Comparison of ENCODE assay signal across 8 cellular contexts in genomic region chr3:39405687-39406367, GRCh38. TPM values are rescaled to one million over a fixed set of nuclear protein-coding genes. Genes with fewer than 3 reads are reported as not detected.
A peak's percentile ranks its signal among the peaks of the same experiment; 100 is the strongest.
DNase-seq lines count a peak whose midpoint lies in the region; ATAC-seq and TF ChIP-seq lines count a peak whose summit lies in the region.

No MANE protein-coding gene starts in this region.

- TF ChIP-seq CTCF in cardiac fibroblast (IDR thresholded peaks at IDR 0.05; ENCODE audit: low read depth, low read length) = no peak

- peaks cover 14 to 18% of the 10 kb centered on the region in 2 donors for H3K4me1 ChIP-seq in mucosa of rectum (ENCODE audit: control insufficient read depth in 2 of 2, insufficient read depth in 2 of 2, low read length in 2 of 2)
- peaks cover 0 to 6% of the 10 kb centered on the region in 2 donors for H3K4me1 ChIP-seq in aorta (ENCODE audit: control insufficient read depth in 1 of 2, insufficient read depth in 2 of 2, low read length in 2 of 2)

- H3K9me3 Mint-ChIP-seq in stimulated activated naive CD8-positive, alpha-beta T cell treated with anti-CD3 and anti-CD28 coated beads, Interleukin-15, Interleukin-2, amounts not matched to agents 100 ng/mL and 50 ng/mL, for 24 hours = no peaks in the 10 kb centered on the region

- DNase-seq in stimulated activated naive CD8-positive, alpha-beta T cell treated with anti-CD3 and anti-CD28 coated beads, Interleukin-15, Interleukin-2, amounts not matched to agents 100 U/mL and 50 U/mL, for 24 hours = no peak
- DNase-seq in cardiac fibroblast (ENCODE audit: low read depth in 2 of 2) (no peak), aorta (no peak), GM03348 (ENCODE audit: low spot score) (no peak)

- peaks cover 57% of the 10 kb centered on the region for H3K4me1 Mint-ChIP-seq in stimulated activated naive CD8-positive, alpha-beta T cell treated with anti-CD3 and anti-CD28 coated beads, Interleukin-15, Interleukin-2, amounts not matched to agents 100 ng/mL and 50 ng/mL, for 24 hours (ENCODE audit: low read depth)

- WGBS in aorta, 2 donors = 73 to 75% methylated on average over 13 of the region's 13 CpGs

- H3K36me3 ChIP-seq in mucosa of rectum (ENCODE audit: control insufficient read depth in 2 of 2, insufficient read depth in 2 of 2, low read length in 2 of 2) (peaks cover 15 to 26% of the 10 kb centered on the region in 2 donors), aorta (ENCODE audit: control insufficient read depth in 1 of 2, insufficient read depth in 2 of 2, low read length in 1 of 2) (no peaks in the 10 kb centered on the region)

- ATAC-seq in stimulated activated naive CD8-positive, alpha-beta T cell treated with anti-CD3 and anti-CD28 coated beads, Interleukin-15, Interleukin-2, amounts not matched to agents 100 U/mL and 50 U/mL, for 24 hours = no peak
- ATAC-seq in aorta (ENCODE audit: low FRiP score) (no peak), GM18868 (IDR thresholded peaks at IDR 0.05; ENCODE audit: unreplicated experiment) (no peak), HG03159 (IDR thresholded peaks at IDR 0.05; ENCODE audit: unreplicated experiment) (no peak)

- H3K4me3 Mint-ChIP-seq in stimulated activated naive CD8-positive, alpha-beta T cell treated with anti-CD3 and anti-CD28 coated beads, Interleukin-15, Interleukin-2, amounts not matched to agents 100 ng/mL and 50 ng/mL, for 24 hours = peak overlapping the region; percentile 92

- H3K9me3 ChIP-seq in mucosa of rectum (ENCODE audit: control insufficient read depth in 2 of 2, low read length in 2 of 2) (no peaks in the 10 kb centered on the region), aorta (ENCODE audit: control insufficient read depth, low read length) (no peaks in the 10 kb centered on the region)

- peak overlapping the region; percentile 100 for H3K27ac Mint-ChIP-seq in stimulated activated naive CD8-positive, alpha-beta T cell treated with anti-CD3 and anti-CD28 coated beads, Interleukin-15, Interleukin-2, amounts not matched to agents 100 ng/mL and 50 ng/mL, for 24 hours

- H3K27me3 ChIP-seq in mucosa of rectum (ENCODE audit: control insufficient read depth in 2 of 2, insufficient read depth in 2 of 2, low read length in 2 of 2) (no peaks in the 10 kb centered on the region), aorta (ENCODE audit: control insufficient read depth in 1 of 2, insufficient read depth in 2 of 2, low read length in 1 of 2) (no peaks in the 10 kb centered on the region)

- H3K4me3 ChIP-seq in cardiac fibroblast (replicated peaks in 1 of 2; ENCODE audit: low read depth in 2 of 2, low read length in 2 of 2) (peak overlapping the region; percentile 62 to 83), mucosa of rectum (ENCODE audit: low read length in 2 of 2) (peak overlapping the region; percentile 95 to 97), aorta (ENCODE audit: low read length in 2 of 2) (peak overlapping the region; percentile 75 to 89)

- H3K27me3 Mint-ChIP-seq in stimulated activated naive CD8-positive, alpha-beta T cell treated with anti-CD3 and anti-CD28 coated beads, Interleukin-15, Interleukin-2, amounts not matched to agents 100 ng/mL and 50 ng/mL, for 24 hours = no peaks in the 10 kb centered on the region

- peaks cover 55% of the 10 kb centered on the region for H3K36me3 Mint-ChIP-seq in stimulated activated naive CD8-positive, alpha-beta T cell treated with anti-CD3 and anti-CD28 coated beads, Interleukin-15, Interleukin-2, amounts not matched to agents 100 ng/mL and 50 ng/mL, for 24 hours (ENCODE audit: low read depth)

- peak overlapping the region; percentile 63 to 89 for H3K9ac ChIP-seq in mucosa of rectum (ENCODE audit: low read depth in 1 of 2, low read length in 2 of 2)

- intact Hi-C loops in aorta (cut with DNase I) = loop anchor here in 1 of 2 donors (2.0 kb wide), 1 partner anchor 21 kb away; no protein-coding TSS in a partner anchor

- peak overlapping the region; percentile 79 to 89 for H3K27ac ChIP-seq in mucosa of rectum (ENCODE audit: low read depth in 2 of 2, low read length in 2 of 2)
- peak overlapping the region in 1 of 2 donors; percentile 39 for H3K27ac ChIP-seq in aorta (ENCODE audit: low read depth in 1 of 2, low read length in 2 of 2)

RNA-seq across cellular contexts. Expression of gene RPSA, which starts 0.7 kb away (rescaled TPM):
- 100 to 1,000 TPM; 479 to 672 TPM for total RNA-seq in aorta
- polyA plus RNA-seq in aorta = 1,000 to 10,000 TPM; 1,232 to 1,557 TPM

RNA-seq across cellular contexts. Expression of gene SLC25A38, which starts 22.7 kb away (rescaled TPM):
- 10 to 100 TPM; 18.0 to 18.6 TPM for total RNA-seq in aorta
- 10 to 100 TPM; 25.7 to 31.2 TPM for polyA plus RNA-seq in aorta
